Comparison of ENCODE assay signal across 23 cellular contexts in the genomic region with DNA sequence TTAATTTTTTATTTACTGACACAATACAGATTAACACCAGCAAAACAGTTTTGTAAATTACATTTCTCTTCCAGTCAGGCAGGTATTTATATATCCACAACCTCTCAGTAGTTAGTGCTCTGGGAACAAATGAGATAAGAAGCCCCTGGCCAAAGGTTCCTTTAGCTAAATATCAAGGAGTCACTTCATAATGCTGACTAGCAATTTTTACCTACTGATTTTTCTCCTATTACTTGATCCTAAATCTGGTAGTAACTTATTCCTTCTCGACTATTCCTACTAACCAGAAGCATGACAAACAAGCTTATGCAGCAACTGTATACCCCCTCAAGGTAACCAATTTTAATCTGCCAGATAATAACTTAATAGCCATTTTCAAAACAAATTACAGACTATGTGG.
"Had no signal": no experiment of that assay in that cellular context is flagged by ENCODE, and none has a peak within 500 bp of the region (broad histone marks: within the 10 kb centered on the region; RNA-seq: fewer than 3 reads in every experiment).

No MANE protein-coding gene starts in this region.

- H3K4me2 ChIP-seq: KMS-11, SK-N-SH had no signal

- DNase-seq: Kasumi-1, MV-4-11, NCI-H1048, NCI-H1105 treated with DMSO at 0.1 percent for 48 hours, NCI-H1417 treated with DMSO at 0.1 percent for 48 hours, NCI-H187, NCI-H2029, NCI-H2081 treated with DMSO at 0.1 percent for 48 hours, NCI-H2171, NCI-H226, NCI-H446, NCI-H510A, NCI-H524 treated with DMSO at 0.1 percent for 48 hours, NCI-H69, NCI-H774, RPMI8226, SHP77, SK-N-SH, SW 1271 had no signal

- H3K27ac ChIP-seq: HL-60, KMS-11 had no signal

- H3K9me3 ChIP-seq: SK-N-SH had no signal

- H3K9ac ChIP-seq: KMS-11, SK-N-SH had no signal

- FAIRE-seq: HTR-8/SVneo, RCC 7860 had no signal
